ENCODE assay signal across 8 cellular contexts in genomic region chr7:22885824-22886255, GRCh38.
DNase-seq lines count a peak whose midpoint lies in the region; ATAC-seq and TF ChIP-seq lines count a peak whose summit lies in the region.

No MANE protein-coding gene starts in this region.

- no peak overlapping the region for H3K27ac ChIP-seq in CD4-positive, alpha-beta T cell (ENCODE audit: low read depth, low read length)

- ATAC-seq in CD4-positive, alpha-beta T cell (ENCODE audit: poor library complexity) = peak; percentile 81
- ATAC-seq in GM19324 (IDR thresholded peaks at IDR 0.05; ENCODE audit: low FRiP score, unreplicated experiment) = peak; percentile 90
- peak; percentile 90 for ATAC-seq in HG03342 (IDR thresholded peaks at IDR 0.05; ENCODE audit: unreplicated experiment)
- ATAC-seq in SK-N-SH treated with all-trans-retinoic acid at 6 μM for 48 hours = no peak

- H3K27me3 ChIP-seq in CD4-positive, alpha-beta T cell (ENCODE audit: control insufficient read depth, insufficient read depth, low read length) = no peaks in the 10 kb centered on the region

- H3K4me1 Mint-ChIP-seq in CD4-positive, alpha-beta T cell (ENCODE audit: low read depth) = peaks cover 16% of the 10 kb centered on the region
- H3K4me1 Mint-ChIP-seq in type B pancreatic cell (ENCODE audit: unreplicated experiment) = no peaks in the 10 kb centered on the region

- in situ Hi-C loops in SK-MEL-5 (cut with HindIII; ENCODE audit: low pct_unique_long_range_greater_than_20kb, low sequenced_read_pairs) = no loop called here

- H3K36me3 Mint-ChIP-seq in CD4-positive, alpha-beta T cell (ENCODE audit: low read depth) = no peaks in the 10 kb centered on the region
- no peaks in the 10 kb centered on the region for H3K36me3 Mint-ChIP-seq in type B pancreatic cell

- CTCF ChIA-PET in CD4-positive, alpha-beta T cell (lab: Charles Lee) = interaction anchor here (0.6 to 1.2 kb wide), 2 partner anchors 11 to 207 kb away, joined by 3 to 5 read pairs; no protein-coding TSS in a partner anchor

- no peak for TF ChIP-seq CTCF in CD4-positive, alpha-beta T cell (IDR thresholded peaks at IDR 0.05)
- TF ChIP-seq CTCF in type B pancreatic cell (conservative IDR thresholded peaks at IDR 0.05) = no peak

- POLR2A ChIA-PET in CD4-positive, alpha-beta T cell (lab: Charles Lee) = interaction anchor here (0.6 to 1.1 kb wide), 3 partner anchors 14 to 30 kb away, joined by 3 to 4 read pairs (median 4); no protein-coding TSS in a partner anchor

- peak in 7 of 10 experiments; percentile 6 to 44 (median 13) for DNase-seq in CD4-positive, alpha-beta T cell
- DNase-seq in SK-MEL-5 (ENCODE audit: low read depth, low spot score) = peak; percentile 56
- DNase-seq in central memory CD4-positive, alpha-beta T cell = peak; percentile 9
- peak; percentile 53 for DNase-seq in stimulated activated naive CD4-positive, alpha-beta T cell treated with Interleukin-2 at 50 U/mL for 16 hours (lab: John Stamatoyannopoulos, UW)
- DNase-seq in type B pancreatic cell (ENCODE audit: extremely low spot score, unreplicated experiment) = no peak

- H3K4me3 Mint-ChIP-seq in CD4-positive, alpha-beta T cell = no peak overlapping the region
- no peak overlapping the region for H3K4me3 Mint-ChIP-seq in type B pancreatic cell

- no peaks in the 10 kb centered on the region for H3K9me3 Mint-ChIP-seq in CD4-positive, alpha-beta T cell
- H3K9me3 Mint-ChIP-seq in type B pancreatic cell = no peaks in the 10 kb centered on the region

- H3K27ac Mint-ChIP-seq in CD4-positive, alpha-beta T cell = peak overlapping the region; percentile 26
- H3K27ac Mint-ChIP-seq in type B pancreatic cell = no peak overlapping the region

- no peaks in the 10 kb centered on the region for H3K9me3 ChIP-seq in CD4-positive, alpha-beta T cell (ENCODE audit: control insufficient read depth, low read length)

- H3K27me3 Mint-ChIP-seq in CD4-positive, alpha-beta T cell = no peaks in the 10 kb centered on the region
- peaks cover 13% of the 10 kb centered on the region for H3K27me3 Mint-ChIP-seq in type B pancreatic cell

- intact Hi-C loops in CD4-positive, alpha-beta T cell (cut with DNase I, micrococcal nuclease) = no loop called here

TF ChIP-seq in SK-N-SH treated with all-trans-retinoic acid at 6 μM for 48 hours, 23 proteins besides CTCF, POLR2A, EP300 and RAD21:
- TF ChIP-seq ZNF70 (CRISPR knock-in tag; IDR thresholded peaks at IDR 0.05) (no peak), RARB (CRISPR knock-in tag; IDR thresholded peaks at IDR 0.05) (no peak), PATZ1 (CRISPR knock-in tag; IDR thresholded peaks at IDR 0.05; ENCODE audit: borderline replicate concordance) (no peak), CSDC2 (CRISPR knock-in tag; IDR thresholded peaks at IDR 0.05) (no peak), PPARA (CRISPR knock-in tag; IDR thresholded peaks at IDR 0.05; ENCODE audit: borderline replicate concordance) (no peak)
